Comparison of ENCODE assay signal across 9 cellular contexts in genomic region chr19:47107201-47107952, GRCh38.
DNase-seq lines count a peak whose midpoint lies in the region; ATAC-seq and FAIRE-seq lines count a peak whose summit lies in the region.
"Had no signal": no experiment of that assay in that cellular context is flagged by ENCODE, and none has a peak within 500 bp of the region (broad histone marks: within the 10 kb centered on the region; RNA-seq: fewer than 3 reads in every experiment).

No MANE protein-coding gene starts in this region.

- peak overlapping the region; percentile 97 for H3K4me3 Mint-ChIP-seq in activated naive CD8-positive, alpha-beta T cell
- peak overlapping the region; percentile 88 to 95 for H3K4me3 Mint-ChIP-seq in stimulated activated naive CD8-positive, alpha-beta T cell treated with anti-CD3 and anti-CD28 coated beads, Interleukin-15, amount 100 ng/mL, for 72 hours

- peaks cover 24% of the 10 kb centered on the region for H3K36me3 Mint-ChIP-seq in activated naive CD8-positive, alpha-beta T cell

- peak; percentile 38 for DNase-seq in stimulated activated CD4-positive, alpha-beta T cell treated with anti-CD3 and anti-CD28 coated beads, Interleukin-1b, Interleukin-23, amount 100 ng/mL, for 48 hours
- no peak for DNase-seq in stimulated activated CD4-positive, alpha-beta T cell treated with anti-CD3 and anti-CD28 coated beads, Interleukin-12 subunit alpha, Interleukin-12 subunit beta, amount 100 ng/mL, for 4 hours
- peak; percentile 23 to 52 for DNase-seq in stimulated activated naive CD8-positive, alpha-beta T cell treated with anti-CD3 and anti-CD28 coated beads, Interleukin-15, amount 100 ng/mL, for 72 hours

- H3K27ac Mint-ChIP-seq in activated naive CD8-positive, alpha-beta T cell, result peak overlapping the region; percentile 100
- peak overlapping the region; percentile 37 to 85 for H3K27ac Mint-ChIP-seq in stimulated activated naive CD8-positive, alpha-beta T cell treated with anti-CD3 and anti-CD28 coated beads, Interleukin-15, amount 100 ng/mL, for 72 hours

- no peaks in the 10 kb centered on the region for H3K9me3 Mint-ChIP-seq in activated naive CD8-positive, alpha-beta T cell (ENCODE audit: low read depth)
- H3K9me3 Mint-ChIP-seq in stimulated activated naive CD8-positive, alpha-beta T cell treated with anti-CD3 and anti-CD28 coated beads, Interleukin-15, amount 100 ng/mL, for 72 hours, result no peaks in the 10 kb centered on the region

- H3K27me3 Mint-ChIP-seq in activated naive CD8-positive, alpha-beta T cell, result no peaks in the 10 kb centered on the region
- no peaks in the 10 kb centered on the region for H3K27me3 Mint-ChIP-seq in stimulated activated naive CD8-positive, alpha-beta T cell treated with anti-CD3 and anti-CD28 coated beads, Interleukin-15, amount 100 ng/mL, for 72 hours

- peak; percentile 56 for FAIRE-seq in islet of Langerhans (lab: Jason Lieb, UNC)
- FAIRE-seq: G401.6 had no signal

- peak; percentile 53 for ATAC-seq in stimulated activated naive CD8-positive, alpha-beta T cell treated with anti-CD3 and anti-CD28 coated beads, Interleukin-15, amount 100 ng/mL, for 72 hours
- ATAC-seq in HG03139 (IDR thresholded peaks at IDR 0.05; ENCODE audit: unreplicated experiment) (no peak), GM21367 (IDR thresholded peaks at IDR 0.05; ENCODE audit: unreplicated experiment) (no peak), HG03565 (IDR thresholded peaks at IDR 0.05; ENCODE audit: unreplicated experiment) (no peak)

- peaks cover 64% of the 10 kb centered on the region for H3K4me1 Mint-ChIP-seq in activated naive CD8-positive, alpha-beta T cell (ENCODE audit: low read depth)
- peaks cover 70% of the 10 kb centered on the region for H3K4me1 Mint-ChIP-seq in stimulated activated naive CD8-positive, alpha-beta T cell treated with anti-CD3 and anti-CD28 coated beads, Interleukin-15, amount 100 ng/mL, for 72 hours
